In the genomic region with DNA sequence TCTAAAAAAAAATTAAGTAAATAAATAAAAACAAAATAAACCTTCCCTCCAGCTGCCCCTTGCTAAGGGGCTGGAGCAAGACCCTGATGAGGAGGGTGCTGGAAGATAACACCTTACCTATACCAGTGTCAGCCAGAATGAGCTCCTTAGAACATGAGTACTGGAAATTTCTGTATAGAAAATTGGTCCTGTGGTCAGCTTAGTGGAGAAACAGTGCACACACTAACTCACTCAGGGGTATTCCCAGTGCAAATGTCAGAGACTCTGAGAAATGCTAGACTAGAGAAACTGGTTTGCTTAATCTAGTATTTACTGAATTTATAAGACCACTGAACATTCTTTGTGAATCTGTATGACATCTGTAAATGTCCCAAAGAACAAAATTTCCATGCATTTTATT, we compare ENCODE assay signal across 16 cellular contexts.
DNase-seq lines count a peak whose midpoint lies in the region; ATAC-seq and TF ChIP-seq lines count a peak whose summit lies in the region.
"Had no signal": no experiment of that assay in that cellular context is flagged by ENCODE, and none has a peak within 500 bp of the region (broad histone marks: within the 10 kb centered on the region; RNA-seq: fewer than 3 reads in every experiment).

No MANE protein-coding gene starts in this region.

- no peak overlapping the region for H3K9ac ChIP-seq in OCI-LY3 (ENCODE audit: low read length)

- no peak overlapping the region for H2AFZ ChIP-seq in OCI-LY3 (ENCODE audit: low read depth, low read length)

- H3K4me1 Mint-ChIP-seq in nephron progenitor cell: peaks cover 47% of the 10 kb centered on the region
- H3K4me1 Mint-ChIP-seq: activated naive CD8-positive, alpha-beta T cell treated with anti-CD3 and anti-CD28 coated beads, Interleukin-2, amount 10 ng/mL, durations not matched to agents 7 days and 5 days had no signal

- peak overlapping the region; percentile 45; the same call in 1 of the 2 replicates for H3K27ac ChIP-seq in OCI-LY3 (ENCODE audit: low read length)
- no peak overlapping the region for H3K27ac ChIP-seq in dorsolateral prefrontal cortex
- H3K27ac ChIP-seq: gastrocnemius medialis, left ventricle myocardium inferior had no signal

- H3K4me2 ChIP-seq in OCI-LY3 (ENCODE audit: low read length): peak overlapping the region; percentile 74

- ATAC-seq in GM18868 (IDR thresholded peaks at IDR 0.05; ENCODE audit: unreplicated experiment): peak; percentile 51
- ATAC-seq in GM21423 (IDR thresholded peaks at IDR 0.05; ENCODE audit: unreplicated experiment): peak; percentile 43
- peak; percentile 35 for ATAC-seq in HG03025 (IDR thresholded peaks at IDR 0.05; ENCODE audit: low FRiP score, unreplicated experiment)
- ATAC-seq: gastrocnemius medialis had no signal

- H4K20me1 ChIP-seq in OCI-LY3 (ENCODE audit: insufficient read depth, low read length): no peaks in the 10 kb centered on the region

- intact Hi-C loops in dorsolateral prefrontal cortex (cut with DNase I): no loop called here

- no peak for TF ChIP-seq CTCF in OCI-LY3 (IDR thresholded peaks at IDR 0.05; ENCODE audit: low read depth, low read length)
- no peak for TF ChIP-seq CTCF in nephron progenitor cell (IDR thresholded peaks at IDR 0.05)
- TF ChIP-seq CTCF in dorsolateral prefrontal cortex (IDR thresholded peaks at IDR 0.05 in 54 of 56, conservative IDR thresholded peaks at IDR 0.05 in 2 of 56; ENCODE audit: low read depth in 1 of 56, partially characterized antibody in 56 of 56): no peak

- no peaks in the 10 kb centered on the region for H3K9me3 ChIP-seq in OCI-LY3 (ENCODE audit: insufficient read depth, low read length)
- H3K9me3 ChIP-seq: gastrocnemius medialis, left ventricle myocardium inferior had no signal

- no peaks in the 10 kb centered on the region for H3K36me3 ChIP-seq in OCI-LY3 (replicated peaks; ENCODE audit: low read depth, low read length)
- H3K36me3 ChIP-seq: gastrocnemius medialis, left ventricle myocardium inferior had no signal

- peaks cover under 1% of the 10 kb centered on the region for H3K36me3 Mint-ChIP-seq in nephron progenitor cell (ENCODE audit: low read depth)
- H3K36me3 Mint-ChIP-seq: activated naive CD8-positive, alpha-beta T cell treated with anti-CD3 and anti-CD28 coated beads, Interleukin-2, amount 10 ng/mL, durations not matched to agents 7 days and 5 days; CD14-positive monocyte had no signal

- DNase-seq in cerebellum (ENCODE audit: low spot score): no peak
- DNase-seq in nephron progenitor cell: no peak
- DNase-seq in NCI-H2107 (lab: John Stamatoyannopoulos, UW): no peak
- no peak for DNase-seq in dorsolateral prefrontal cortex
- DNase-seq: activated CD4-positive, alpha-beta T cell treated with anti-CD3 and anti-CD28 coated beads, Interleukin-2, amount 50 U/mL, for 4 hours; activated naive CD8-positive, alpha-beta T cell treated with anti-CD3 and anti-CD28 coated beads, Interleukin-2, amount 10 ng/mL, durations not matched to agents 7 days and 5 days; gastrocnemius medialis; left ventricle myocardium inferior; NCI-H1092; nucleus accumbens; SW 1271 had no signal

- H3K4me3 Mint-ChIP-seq in nephron progenitor cell: no peak overlapping the region
- H3K4me3 Mint-ChIP-seq: activated naive CD8-positive, alpha-beta T cell treated with anti-CD3 and anti-CD28 coated beads, Interleukin-2, amount 10 ng/mL, durations not matched to agents 7 days and 5 days; CD14-positive monocyte had no signal

- H3K27me3 Mint-ChIP-seq in nephron progenitor cell (ENCODE audit: low read depth, poor library complexity): no peaks in the 10 kb centered on the region

- peaks cover 4% of the 10 kb centered on the region for H3K9me3 Mint-ChIP-seq in nephron progenitor cell
- H3K9me3 Mint-ChIP-seq: activated naive CD8-positive, alpha-beta T cell treated with anti-CD3 and anti-CD28 coated beads, Interleukin-2, amount 10 ng/mL, durations not matched to agents 7 days and 5 days had no signal

- no peak overlapping the region for H3K27ac Mint-ChIP-seq in nephron progenitor cell
- H3K27ac Mint-ChIP-seq: activated naive CD8-positive, alpha-beta T cell treated with anti-CD3 and anti-CD28 coated beads, Interleukin-2, amount 10 ng/mL, durations not matched to agents 7 days and 5 days had no signal

- peaks cover 30% of the 10 kb centered on the region for H3K4me1 ChIP-seq in OCI-LY3 (ENCODE audit: low read length)
- H3K4me1 ChIP-seq: left ventricle myocardium inferior had no signal

- H3K27me3 ChIP-seq in OCI-LY3 (ENCODE audit: low read depth, low read length) (no peaks in the 10 kb centered on the region), dorsolateral prefrontal cortex (no peaks in the 10 kb centered on the region)
- H3K27me3 ChIP-seq: gastrocnemius medialis had no signal

- H3K4me3 ChIP-seq in OCI-LY3 (ENCODE audit: low read length) (no peak overlapping the region; the same call in 1 of the 2 replicates), dorsolateral prefrontal cortex (no peak overlapping the region)
- H3K4me3 ChIP-seq: gastrocnemius medialis, left ventricle myocardium inferior had no signal

- H3K79me2 ChIP-seq in OCI-LY3 (ENCODE audit: low read length): no peaks in the 10 kb centered on the region
